Comparison of ENCODE assay signal across 2 cellular contexts in the genomic region with DNA sequence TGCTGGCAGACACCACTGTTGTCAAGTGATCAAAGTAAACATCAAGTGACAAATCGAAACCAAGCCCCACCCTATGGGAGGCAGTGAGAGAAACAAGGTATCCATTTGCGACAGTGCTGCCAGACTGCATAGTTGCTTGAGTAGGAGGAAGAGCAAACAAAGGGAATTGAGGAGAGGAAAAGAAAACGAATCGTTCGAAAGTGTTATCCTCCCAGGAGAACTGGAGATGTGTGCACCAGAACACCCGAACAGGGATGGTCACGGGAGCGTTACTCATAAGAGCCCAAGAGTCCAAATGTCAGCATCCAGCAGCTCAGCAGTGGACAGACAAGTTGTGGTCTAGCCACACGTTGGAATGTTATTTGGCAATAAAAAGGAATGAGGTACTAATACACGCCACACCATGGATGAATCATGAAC.
TF ChIP-seq lines count a peak whose summit lies in the region.

No MANE protein-coding gene starts in this region.

TF ChIP-seq in A549, 52 proteins besides CTCF, POLR2A, EP300 and RAD21 (continued from another document):
- TF ChIP-seq NPAS2 (CRISPR knock-in tag; IDR thresholded peaks at IDR 0.05; ENCODE audit: borderline replicate concordance) = no peak
TF ChIP-seq in A549: peak in this region for 0.

TF ChIP-seq in GM12891, 5 proteins besides CTCF, POLR2A, EP300 and RAD21 (continued from another document):
- TF ChIP-seq POU2F2 (IDR thresholded peaks at IDR 0.05; ENCODE audit: low read depth, low read length) = no peak
- TF ChIP-seq POLR2AphosphoS5 (IDR thresholded peaks at IDR 0.05; ENCODE audit: low read depth, low read length) = no peak
